Comparison of ENCODE assay signal across 22 cellular contexts in the genomic region with DNA sequence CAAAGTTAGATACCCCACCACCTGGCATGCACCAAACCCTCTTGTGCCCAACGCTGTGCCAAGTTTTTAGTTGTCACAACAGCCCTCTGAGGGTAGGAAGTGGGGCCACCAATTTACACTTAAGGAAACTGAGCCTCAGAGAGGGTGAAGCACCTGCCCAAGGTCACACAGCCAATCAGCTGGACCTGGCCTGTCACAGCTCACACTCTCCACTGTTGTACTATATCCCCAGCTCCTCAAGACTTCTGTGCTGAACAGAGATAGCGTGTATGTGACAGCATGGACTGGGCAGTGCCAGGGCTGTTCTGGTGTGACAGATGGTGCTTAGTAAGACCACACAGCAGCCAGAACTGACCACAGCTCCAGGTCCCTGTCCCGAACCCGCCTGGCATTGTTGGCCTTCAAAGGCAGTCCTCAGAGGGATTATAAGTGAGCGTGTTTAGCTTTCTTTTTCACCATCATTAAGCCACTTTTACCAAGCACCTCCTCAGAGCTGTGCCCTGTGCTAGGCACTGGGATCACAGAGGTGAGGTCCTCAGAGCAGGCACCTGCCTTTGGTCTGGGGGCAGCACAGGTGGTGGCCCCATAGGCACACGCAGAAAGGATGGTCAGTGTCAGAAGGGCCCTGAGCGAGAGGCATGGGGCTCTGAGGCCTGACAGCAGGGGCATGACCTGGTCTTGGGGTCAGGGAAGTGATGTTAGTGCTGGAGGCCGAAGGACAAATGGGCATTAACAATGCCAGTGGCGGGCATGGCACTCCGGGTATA.
DNase-seq lines count a peak whose midpoint lies in the region; ATAC-seq, FAIRE-seq and TF ChIP-seq lines count a peak whose summit lies in the region.
"Had no signal": no experiment of that assay in that cellular context is flagged by ENCODE, and none has a peak within 500 bp of the region (broad histone marks: within the 10 kb centered on the region; RNA-seq: fewer than 3 reads in every experiment).

No MANE protein-coding gene starts in this region.

- 94% methylated on average over 10 of the region's 10 CpGs for WGBS in SK-N-SH (ENCODE audit: low lambda C conversion rate)

- no peaks in the 10 kb centered on the region for H3K79me2 ChIP-seq in SK-N-SH (ENCODE audit: insufficient read depth)

- H3K27ac Mint-ChIP-seq in brain, result peak overlapping the region; percentile 65 to 92 (median 90)
- peak overlapping the region; percentile 75 for H3K27ac Mint-ChIP-seq in mesothelial cell of epicardium
- H3K27ac Mint-ChIP-seq: CD8-positive, alpha-beta T cell; GM23338; IgD-negative memory B cell had no signal

- no peak for TF ChIP-seq RAD21 in SK-N-SH (IDR thresholded peaks at IDR 0.05; ENCODE audit: low read length)

- no peaks in the 10 kb centered on the region for H3K9me2 ChIP-seq in SK-N-SH

- no peaks in the 10 kb centered on the region for H4K20me1 ChIP-seq in SK-N-SH (ENCODE audit: insufficient read depth)
- H4K20me1 ChIP-seq: BLaER1 had no signal

- H3K4me1 Mint-ChIP-seq in brain, result peaks cover 68% of the 10 kb centered on the region
- peaks cover 47% of the 10 kb centered on the region for H3K4me1 Mint-ChIP-seq in mesothelial cell of epicardium
- H3K4me1 Mint-ChIP-seq: IgD-negative memory B cell had no signal

- POLR2A ChIA-PET in SK-N-SH (lab: Yijun Ruan, JAX), result no interaction called here

- CTCF ChIA-PET in SK-N-SH (lab: Yijun Ruan, JAX), result interaction anchor here (1.3 to 2.5 kb wide), 3 partner anchors 16 to 71 kb away, joined by 3 to 10 read pairs (median 8); a partner anchor contains a TSS

- no peak overlapping the region for H2AFZ ChIP-seq in SK-N-SH (ENCODE audit: low read depth)
- H2AFZ ChIP-seq: GM23338 had no signal

- H3K4me3 Mint-ChIP-seq in brain (peak overlapping the region in 2 of 5 experiments; percentile 15 to 64), mesothelial cell of epicardium (no peak overlapping the region)
- H3K4me3 Mint-ChIP-seq: CD8-positive, alpha-beta T cell; GM23338; IgD-negative memory B cell had no signal

- H3K4me1 ChIP-seq in SK-N-SH (ENCODE audit: control insufficient read depth in 1 of 2, insufficient read depth in 2 of 2, low read depth in 1 of 2, low read length in 1 of 2) (peaks cover 25 to 31% of the 10 kb centered on the region in 2 experiments; a peak in 3 of 4 replicates), skeletal muscle satellite cell (ENCODE audit: control insufficient read depth, insufficient read depth, low read length) (peaks cover 41% of the 10 kb centered on the region)

- H3K9me3 Mint-ChIP-seq in brain (peaks cover 0 to 3% (median 0%) of the 10 kb centered on the region in 5 experiments), mesothelial cell of epicardium (no peaks in the 10 kb centered on the region)
- H3K9me3 Mint-ChIP-seq: CD8-positive, alpha-beta T cell; GM23338; IgD-negative memory B cell had no signal

- peaks cover 34% of the 10 kb centered on the region for H3F3A ChIP-seq in SK-N-SH (replicated peaks; ENCODE audit: insufficient read depth)

- no peak for ATAC-seq in SK-N-SH treated with all-trans-retinoic acid at 6 μM for 48 hours
- ATAC-seq: CD8-positive, alpha-beta T cell; GM12878; GM23338 had no signal

- TF ChIP-seq CTCF in SK-N-SH (IDR thresholded peaks at IDR 0.05), result no peak
- TF ChIP-seq CTCF in brain (conservative IDR thresholded peaks at IDR 0.05), result no peak
- TF ChIP-seq CTCF in mesothelial cell of epicardium (IDR thresholded peaks at IDR 0.05; ENCODE audit: unreplicated experiment), result no peak
- TF ChIP-seq CTCF in D721Med (IDR thresholded peaks at IDR 0.05; ENCODE audit: insufficient read depth, missing control alignments), result no peak

- peak overlapping the region in 1 of 2 experiments; percentile 89; a peak in 2 of 4 replicates for H3K27ac ChIP-seq in SK-N-SH (ENCODE audit: low read depth in 2 of 2, low read length in 1 of 2)
- H3K27ac ChIP-seq: 22Rv1, BLaER1, SK-N-MC had no signal

- H3K36me3 Mint-ChIP-seq in brain (no peaks in the 10 kb centered on the region), mesothelial cell of epicardium (peaks cover 7% of the 10 kb centered on the region)
- H3K36me3 Mint-ChIP-seq: CD8-positive, alpha-beta T cell; IgD-negative memory B cell had no signal

- DNase-seq in SK-N-SH (no peak), mesothelial cell of epicardium (ENCODE audit: low spot score in 2 of 2, unreplicated experiment in 2 of 2) (no peak), HPDE6-E6E7 (ENCODE audit: extremely low spot score) (no peak), D721Med (ENCODE audit: insufficient read length, low spot score) (no peak)
- no peak for DNase-seq in stimulated activated CD4-positive, alpha-beta T cell treated with anti-CD3 and anti-CD28 coated beads, Interleukin-1b, Interleukin-23, amount 100 ng/mL, for 48 hours
- DNase-seq: CD8-positive, alpha-beta T cell; DND-41; GDM1; NCI-H1436; NCI-H2029 treated with DMSO at 0.1 percent for 48 hours; NCI-H2171 treated with DMSO at 0.1 percent for 48 hours; NCI-H446 treated with DMSO at 0.1 percent for 48 hours; NK-92 treated with Interleukin-12 subunit alpha and Interleukin-12 subunit beta, amount 100 ng/mL, for 24 hours had no signal

- no peak for FAIRE-seq in D721Med (lab: Jason Lieb, UNC)
- FAIRE-seq: GM12878 had no signal

- H3K9me3 ChIP-seq in SK-N-SH, result no peaks in the 10 kb centered on the region
- no peaks in the 10 kb centered on the region for H3K9me3 ChIP-seq in skeletal muscle satellite cell (replicated peaks; ENCODE audit: low read length)
- H3K9me3 ChIP-seq: BLaER1 had no signal

- H3K4me3 ChIP-seq in SK-N-SH (ENCODE audit: low read depth in 2 of 2, low read length in 1 of 2) (no peak overlapping the region), skeletal muscle satellite cell (ENCODE audit: low read length) (no peak overlapping the region)
- H3K4me3 ChIP-seq: BLaER1, GM12878, GM23338, SK-N-MC had no signal

- TF ChIP-seq EP300 in SK-N-SH (IDR thresholded peaks at IDR 0.05; ENCODE audit: borderline replicate concordance in 1 of 2, low read depth in 1 of 2, low read length in 1 of 2), result no peak

- H3K9ac ChIP-seq in SK-N-SH (no peak overlapping the region; the same call in 1 of the 2 replicates), skeletal muscle satellite cell (ENCODE audit: low read depth, low read length) (peak overlapping the region; percentile 62)
- H3K9ac ChIP-seq: BLaER1 had no signal

- H3K36me3 ChIP-seq in SK-N-SH (replicated peaks in 1 of 2; ENCODE audit: control insufficient read depth in 1 of 2, insufficient read depth in 2 of 2, low read length in 1 of 2), result no peaks in the 10 kb centered on the region
- peaks cover 6% of the 10 kb centered on the region for H3K36me3 ChIP-seq in skeletal muscle satellite cell (ENCODE audit: insufficient read depth, low read length)

- H3K27me3 Mint-ChIP-seq in brain (peaks cover 3% of the 10 kb centered on the region), mesothelial cell of epicardium (ENCODE audit: low read depth) (no peaks in the 10 kb centered on the region)

- no peaks in the 10 kb centered on the region for H3K27me3 ChIP-seq in SK-N-SH (ENCODE audit: insufficient read depth)
- H3K27me3 ChIP-seq in skeletal muscle satellite cell (ENCODE audit: control insufficient read depth, insufficient read depth, low read length), result no peaks in the 10 kb centered on the region
- H3K27me3 ChIP-seq: BLaER1 had no signal

- H3K4me2 ChIP-seq in SK-N-SH, result peak overlapping the region; percentile 67; the same call in 1 of the 2 replicates
- H3K4me2 ChIP-seq in skeletal muscle satellite cell (ENCODE audit: low read length), result no peak overlapping the region
- H3K4me2 ChIP-seq: BLaER1 had no signal

TF ChIP-seq in SK-N-SH, 30 proteins besides CTCF, POLR2A, EP300 and RAD21 (continues in another document):
- TF ChIP-seq, protein P1, sequence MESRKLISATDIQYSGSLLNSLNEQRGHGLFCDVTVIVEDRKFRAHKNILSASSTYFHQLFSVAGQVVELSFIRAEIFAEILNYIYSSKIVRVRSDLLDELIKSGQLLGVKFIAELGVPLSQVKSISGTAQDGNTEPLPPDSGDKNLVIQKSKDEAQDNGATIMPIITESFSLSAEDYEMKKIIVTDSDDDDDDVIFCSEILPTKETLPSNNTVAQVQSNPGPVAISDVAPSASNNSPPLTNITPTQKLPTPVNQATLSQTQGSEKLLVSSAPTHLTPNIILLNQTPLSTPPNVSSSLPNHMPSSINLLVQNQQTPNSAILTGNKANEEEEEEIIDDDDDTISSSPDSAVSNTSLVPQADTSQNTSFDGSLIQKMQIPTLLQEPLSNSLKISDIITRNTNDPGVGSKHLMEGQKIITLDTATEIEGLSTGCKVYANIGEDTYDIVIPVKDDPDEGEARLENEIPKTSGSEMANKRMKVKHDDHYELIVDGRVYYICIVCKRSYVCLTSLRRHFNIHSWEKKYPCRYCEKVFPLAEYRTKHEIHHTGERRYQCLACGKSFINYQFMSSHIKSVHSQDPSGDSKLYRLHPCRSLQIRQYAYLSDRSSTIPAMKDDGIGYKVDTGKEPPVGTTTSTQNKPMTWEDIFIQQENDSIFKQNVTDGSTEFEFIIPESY (IDR thresholded peaks at IDR 0.05; ENCODE audit: borderline replicate concordance, low read depth), result no peak
- TF ChIP-seq NRF1 (IDR thresholded peaks at IDR 0.05; ENCODE audit: low read depth, low read length), result no peak
- TF ChIP-seq SMC3 (IDR thresholded peaks at IDR 0.05; ENCODE audit: low read depth, low read length), result no peak

TF ChIP-seq in SK-N-SH treated with all-trans-retinoic acid at 6 μM for 48 hours, 23 proteins besides CTCF, POLR2A, EP300 and RAD21 (continues in another document):
- TF ChIP-seq, protein P2, sequence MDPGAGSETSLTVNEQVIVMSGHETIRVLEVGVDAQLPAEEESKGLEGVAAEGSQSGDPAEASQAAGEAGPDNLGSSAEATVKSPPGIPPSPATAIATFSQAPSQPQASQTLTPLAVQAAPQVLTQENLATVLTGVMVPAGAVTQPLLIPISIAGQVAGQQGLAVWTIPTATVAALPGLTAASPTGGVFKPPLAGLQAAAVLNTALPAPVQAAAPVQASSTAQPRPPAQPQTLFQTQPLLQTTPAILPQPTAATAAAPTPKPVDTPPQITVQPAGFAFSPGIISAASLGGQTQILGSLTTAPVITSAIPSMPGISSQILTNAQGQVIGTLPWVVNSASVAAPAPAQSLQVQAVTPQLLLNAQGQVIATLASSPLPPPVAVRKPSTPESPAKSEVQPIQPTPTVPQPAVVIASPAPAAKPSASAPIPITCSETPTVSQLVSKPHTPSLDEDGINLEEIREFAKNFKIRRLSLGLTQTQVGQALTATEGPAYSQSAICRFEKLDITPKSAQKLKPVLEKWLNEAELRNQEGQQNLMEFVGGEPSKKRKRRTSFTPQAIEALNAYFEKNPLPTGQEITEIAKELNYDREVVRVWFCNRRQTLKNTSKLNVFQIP (CRISPR knock-in tag; IDR thresholded peaks at IDR 0.05; ENCODE audit: borderline replicate concordance, low read depth), result no peak
